ENCODE assay signal across 24 cellular contexts in the genomic region with DNA sequence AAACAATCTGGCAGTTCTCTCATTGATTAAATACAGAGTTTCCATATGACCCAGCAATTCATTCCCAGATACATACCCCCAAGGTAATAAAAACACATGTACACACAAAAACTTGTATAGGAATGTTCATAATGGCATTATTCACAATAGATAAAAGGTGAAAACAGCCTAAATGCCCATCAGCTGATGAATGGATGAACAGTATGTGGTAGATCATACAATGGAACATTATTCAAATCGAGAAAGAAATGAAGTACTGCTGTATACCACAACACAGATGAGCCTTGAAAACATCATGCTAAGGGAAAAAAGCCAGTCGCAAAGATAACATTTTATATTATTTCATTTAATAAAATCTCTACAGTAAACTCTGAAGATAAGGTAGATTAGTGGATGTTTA.
"Had no signal": no experiment of that assay in that cellular context is flagged by ENCODE, and none has a peak within 500 bp of the region (broad histone marks: within the 10 kb centered on the region; RNA-seq: fewer than 3 reads in every experiment).

No MANE protein-coding gene starts in this region.

- H3K4me3 Mint-ChIP-seq: immature natural killer cell; memory B cell; mesothelial cell of epicardium; naive thymus-derived CD4-positive, alpha-beta T cell; nephron; neural progenitor cell; stimulated activated naive B cell treated with anti-CD40 and anti-IgM and Interleukin-4, amounts not matched to agents 10 μg/mL and 1 μg/mL and 100 μg/mL, for 72 hours; stimulated activated naive CD8-positive, alpha-beta T cell treated with anti-CD3 and anti-CD28 coated beads, Interleukin-15, Interleukin-2, amounts not matched to agents 100 ng/mL and 50 ng/mL, for 24 hours had no signal

- H3K36me3 ChIP-seq: lower lobe of right lung, neural progenitor cell, right lobe of liver, thoracic aorta, tibial nerve, upper lobe of left lung had no signal

- H3K79me2 ChIP-seq: parathyroid adenoma had no signal

- H3K9me3 Mint-ChIP-seq: immature natural killer cell; memory B cell; naive thymus-derived CD4-positive, alpha-beta T cell; neural progenitor cell; stimulated activated naive B cell treated with anti-CD40 and anti-IgM and Interleukin-4, amounts not matched to agents 10 μg/mL and 1 μg/mL and 100 μg/mL, for 72 hours; stimulated activated naive CD8-positive, alpha-beta T cell treated with anti-CD3 and anti-CD28 coated beads, Interleukin-15, Interleukin-2, amounts not matched to agents 100 ng/mL and 50 ng/mL, for 24 hours had no signal

- H3K27ac Mint-ChIP-seq: immature natural killer cell; memory B cell; mesothelial cell of epicardium; nephron; neural progenitor cell; stimulated activated naive B cell treated with anti-CD40 and anti-IgM and Interleukin-4, amounts not matched to agents 10 μg/mL and 1 μg/mL and 100 μg/mL, for 72 hours; stimulated activated naive CD8-positive, alpha-beta T cell treated with anti-CD3 and anti-CD28 coated beads, Interleukin-15, Interleukin-2, amounts not matched to agents 100 ng/mL and 50 ng/mL, for 24 hours had no signal

- H2AFZ ChIP-seq: neural progenitor cell, parathyroid adenoma had no signal

- H3K27ac ChIP-seq: dorsolateral prefrontal cortex, lower lobe of right lung, neural progenitor cell, parathyroid adenoma, right lobe of liver, thoracic aorta, tibial nerve, upper lobe of left lung had no signal

- DNase-seq: dorsolateral prefrontal cortex; effector CD4-positive, alpha-beta T cell; foreskin fibroblast; hypothalamus; immature natural killer cell; islet precursor cell; left ventricle myocardium superior; lower lobe of right lung; naive thymus-derived CD4-positive, alpha-beta T cell; right lobe of liver; small intestine; stimulated activated CD4-positive, alpha-beta T cell treated with anti-CD3 and anti-CD28 coated beads, Interleukin-15, amount 100 ng/mL, for 24 hours; stimulated activated CD4-positive, alpha-beta T cell treated with anti-CD3 and anti-CD28 coated beads, Interleukin-2, amount 100 ng/mL, for 48 hours; stimulated activated naive B cell treated with anti-CD40 and anti-IgM and Interleukin-4, amounts not matched to agents 10 μg/mL and 1 μg/mL and 100 μg/mL, for 72 hours; upper lobe of left lung had no signal

- H3K4me1 Mint-ChIP-seq: nephron had no signal

- H3K36me3 Mint-ChIP-seq: memory B cell had no signal

- H3K4me2 ChIP-seq: neural progenitor cell had no signal

- H3K4me3 ChIP-seq: dorsolateral prefrontal cortex, lower lobe of right lung, neural progenitor cell, right lobe of liver, thoracic aorta, tibial nerve, upper lobe of left lung had no signal

- H3K9ac ChIP-seq: neural progenitor cell, parathyroid adenoma had no signal

- H3K27me3 ChIP-seq: dorsolateral prefrontal cortex, neural progenitor cell, right lobe of liver, tibial nerve, upper lobe of left lung had no signal

- ATAC-seq: esophagus mucosa; left ventricle myocardium superior; lower lobe of right lung; naive thymus-derived CD4-positive, alpha-beta T cell; right lobe of liver; stimulated activated naive B cell treated with anti-CD40 and anti-IgM and Interleukin-4, amounts not matched to agents 10 μg/mL and 1 μg/mL and 100 μg/mL, for 72 hours had no signal

- H3K9me3 ChIP-seq: lower lobe of right lung, right lobe of liver, thoracic aorta, tibial nerve, upper lobe of left lung had no signal

- H3K4me1 ChIP-seq: neural progenitor cell, parathyroid adenoma, right lobe of liver had no signal
